10 cellular contexts compared by ENCODE assay signal in genomic region chr7:21412291-21412896, GRCh38. TPM values are rescaled to one million over a fixed set of nuclear protein-coding genes. Genes with fewer than 3 reads are reported as not detected.
DNase-seq lines count a peak whose midpoint lies in the region; ATAC-seq and TF ChIP-seq lines count a peak whose summit lies in the region.
"Had no signal": no experiment of that assay in that cellular context is flagged by ENCODE, and none has a peak within 500 bp of the region (broad histone marks: within the 10 kb centered on the region; RNA-seq: fewer than 3 reads in every experiment).

No MANE protein-coding gene starts in this region.

- no peak overlapping the region for H3K9ac ChIP-seq in DND-41 (ENCODE audit: low read depth, low read length)

- H3K27ac ChIP-seq in DND-41 (ENCODE audit: low read length) (no peak overlapping the region), stomach (peak overlapping the region in 1 of 5 donors; percentile 31), psoas muscle (no peak overlapping the region)

- no peaks in the 10 kb centered on the region for H3K36me3 ChIP-seq in DND-41 (ENCODE audit: insufficient read depth, low read length)
- H3K36me3 ChIP-seq in stomach: no peaks in the 10 kb centered on the region
- no peaks in the 10 kb centered on the region for H3K36me3 ChIP-seq in psoas muscle (ENCODE audit: insufficient read depth in 1 of 2, low read depth in 1 of 2)

- H3K4me1 ChIP-seq in DND-41 (ENCODE audit: insufficient read depth, low read length) (no peaks in the 10 kb centered on the region), stomach (no peaks in the 10 kb centered on the region), psoas muscle (no peaks in the 10 kb centered on the region)

- H3K36me3 Mint-ChIP-seq in central memory CD8-positive, alpha-beta T cell (ENCODE audit: insufficient read depth): no peaks in the 10 kb centered on the region

- intact Hi-C loops in stomach (cut with DNase I; ENCODE audit: low total_unique reads) (no loop called here), psoas muscle (cut with DNase I) (no loop called here)

- no peaks in the 10 kb centered on the region for H3K9me3 Mint-ChIP-seq in central memory CD8-positive, alpha-beta T cell
- H3K9me3 Mint-ChIP-seq: dendritic cell treated with granulocyte-macrophage colony-stimulating factor and Interleukin-4, amounts not matched to agents 40 ng/mL and 50 ng/mL, for 4 days had no signal

- WGBS in stomach, 5 donors: 71 to 87% (median 76%) methylated on average over 1 of the region's 1 CpG
- 58 to 71% (median 64%) methylated on average over 1 of the region's 1 CpG for WGBS in psoas muscle, 3 donors

- no peak overlapping the region for H3K4me2 ChIP-seq in DND-41 (ENCODE audit: insufficient read depth, low read length)

- no peak overlapping the region for H2AFZ ChIP-seq in DND-41 (ENCODE audit: low read depth, low read length)

- no peaks in the 10 kb centered on the region for H3K79me2 ChIP-seq in DND-41 (ENCODE audit: insufficient read depth, low read length)

- H3K4me3 Mint-ChIP-seq in central memory CD8-positive, alpha-beta T cell: peak overlapping the region; percentile 62
- H3K4me3 Mint-ChIP-seq: dendritic cell treated with granulocyte-macrophage colony-stimulating factor and Interleukin-4, amounts not matched to agents 40 ng/mL and 50 ng/mL, for 4 days had no signal

- H3K4me1 Mint-ChIP-seq in central memory CD8-positive, alpha-beta T cell: peaks cover 64% of the 10 kb centered on the region

- ATAC-seq in DND-41 (ENCODE audit: insufficient read depth, low read depth) (peak; percentile 59), GM19324 (IDR thresholded peaks at IDR 0.05; ENCODE audit: low FRiP score, unreplicated experiment) (peak; percentile 72), HG03025 (IDR thresholded peaks at IDR 0.05; ENCODE audit: low FRiP score, unreplicated experiment) (peak; percentile 87), psoas muscle (no peak)
- peak; percentile 98 for ATAC-seq in central memory CD8-positive, alpha-beta T cell (replicated peaks; ENCODE audit: extremely low read depth, poor library complexity, severe bottlenecking)

- no peaks in the 10 kb centered on the region for H3K27me3 Mint-ChIP-seq in central memory CD8-positive, alpha-beta T cell

- TF ChIP-seq CTCF in DND-41 (IDR thresholded peaks at IDR 0.05; ENCODE audit: borderline replicate concordance, extremely low read depth, low read length, poor library complexity, severe bottlenecking): no peak
- TF ChIP-seq CTCF in stomach (IDR thresholded peaks at IDR 0.05): no peak
- no peak for TF ChIP-seq CTCF in psoas muscle (IDR thresholded peaks at IDR 0.05)

- H3K4me3 ChIP-seq in DND-41 (ENCODE audit: low read depth in 1 of 2, low read length in 2 of 2) (no peak overlapping the region), stomach (no peak overlapping the region), psoas muscle (no peak overlapping the region)

- peaks cover 2% of the 10 kb centered on the region for H3K27me3 ChIP-seq in DND-41 (ENCODE audit: insufficient read depth, low read length, poor library complexity)
- no peaks in the 10 kb centered on the region for H3K27me3 ChIP-seq in stomach
- peaks cover 0 to under 1% (median 0%) of the 10 kb centered on the region in 3 donors for H3K27me3 ChIP-seq in psoas muscle (ENCODE audit: insufficient read depth in 3 of 3, low read length in 2 of 3)

- no peaks in the 10 kb centered on the region for H4K20me1 ChIP-seq in DND-41 (ENCODE audit: insufficient read depth, low read length)

- no peak for TF ChIP-seq EP300 in stomach (IDR thresholded peaks at IDR 0.05)

- DNase-seq in DND-41: no peak
- DNase-seq in central memory CD8-positive, alpha-beta T cell (ENCODE audit: low spot score in 2 of 2): no peak
- no peak for DNase-seq in NCI-H1930 (lab: John Stamatoyannopoulos, UW)
- no peak for DNase-seq in NCI-H1694 (lab: John Stamatoyannopoulos, UW)
- DNase-seq in stomach: no peak
- DNase-seq in psoas muscle: no peak
- DNase-seq: NCI-H446 had no signal

- H3K27ac Mint-ChIP-seq in central memory CD8-positive, alpha-beta T cell (ENCODE audit: low read depth): peak overlapping the region; percentile 87
- H3K27ac Mint-ChIP-seq: dendritic cell treated with granulocyte-macrophage colony-stimulating factor and Interleukin-4, amounts not matched to agents 40 ng/mL and 50 ng/mL, for 4 days had no signal

- TF ChIP-seq POLR2A in stomach (IDR thresholded peaks at IDR 0.05): no peak

- H3K9me3 ChIP-seq in DND-41 (ENCODE audit: insufficient read depth, low read length, severe bottlenecking) (no peaks in the 10 kb centered on the region), stomach (no peaks in the 10 kb centered on the region), psoas muscle (no peaks in the 10 kb centered on the region)

RNA-seq across cellular contexts. Expression of gene SP4, which starts 15.5 kb away (rescaled TPM):
- total RNA-seq in stomach: 10 to 100 TPM in 2 of 5 donors, 1 to 10 TPM in 2, under 1 TPM in 1; 0.58 to 16.7 (median 7.7) TPM
- 1 to 10 TPM; 1.2 to 1.4 (median 1.4) TPM for polyA plus RNA-seq in stomach
- 1 to 10 TPM; 5.4 to 7.4 (median 6.5) TPM for total RNA-seq in psoas muscle
- polyA plus RNA-seq in psoas muscle: 1 to 10 TPM; 1.5 to 5.8 (median 3.0) TPM

Comparison
In these comparisons a context has a peak if more than half of its experiments do, and no peak if none do; other contexts are left out.
1. ATAC-seq: peak in DND-41 (single experiment), GM19324 (single experiment), HG03025 (single experiment) and central memory CD8-positive, alpha-beta T cell (single experiment); none in psoas muscle (0 of 4).